14 cellular contexts compared by ENCODE assay signal in the genomic region with DNA sequence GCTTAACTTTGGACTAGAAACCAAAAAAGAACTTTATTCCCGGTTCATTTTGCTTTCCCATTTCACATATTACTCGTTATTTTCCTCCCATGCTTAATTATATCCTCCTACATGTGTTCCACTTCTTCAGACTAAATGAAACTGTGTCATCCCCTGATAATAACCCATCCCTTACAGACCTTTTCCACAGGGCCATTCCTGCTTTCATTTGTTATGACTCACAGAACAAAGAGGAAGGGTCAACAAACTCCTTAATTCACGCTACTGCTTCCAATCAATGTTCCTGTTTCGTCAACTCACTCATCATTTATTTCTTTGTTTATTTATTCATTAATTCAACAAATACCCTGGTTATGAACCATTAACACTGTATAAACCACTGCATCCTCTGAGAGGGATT.
A peak's percentile ranks its signal among the peaks of the same experiment; 100 is the strongest.
DNase-seq lines count a peak whose midpoint lies in the region; ATAC-seq, FAIRE-seq and TF ChIP-seq lines count a peak whose summit lies in the region.
"Had no signal": no experiment of that assay in that cellular context is flagged by ENCODE, and none has a peak within 500 bp of the region (broad histone marks: within the 10 kb centered on the region; RNA-seq: fewer than 3 reads in every experiment).

No MANE protein-coding gene starts in this region.

- CTCF ChIA-PET in PC-9 (lab: Charles Lee): no interaction called here
- CTCF ChIA-PET in A673 (lab: Charles Lee): no interaction called here

- peaks cover 0 to 14% (median 9%) of the 10 kb centered on the region in 3 donors for H3K27me3 Mint-ChIP-seq in immature natural killer cell (ENCODE audit: low read depth in 3 of 3)

- H3K4me2 ChIP-seq in PC-9: no peak overlapping the region

- no peaks in the 10 kb centered on the region for H3K9me3 Mint-ChIP-seq in immature natural killer cell

- peak overlapping the region in 5 of 6 donors; percentile 27 to 87 (median 61) for H3K27ac Mint-ChIP-seq in immature natural killer cell

- no peaks in the 10 kb centered on the region for H3K9me2 ChIP-seq in PC-9 (ENCODE audit: insufficient read depth)

- ATAC-seq in HG03025 (IDR thresholded peaks at IDR 0.05; ENCODE audit: low FRiP score, unreplicated experiment): no peak

- H3K36me3 ChIP-seq in PC-9 (ENCODE audit: low read depth): no peaks in the 10 kb centered on the region
- peaks cover 0 to 78% (median 10%) of the 10 kb centered on the region in 6 donors for H3K36me3 ChIP-seq in spleen
- peaks cover 39% of the 10 kb centered on the region for H3K36me3 ChIP-seq in A673 (ENCODE audit: insufficient read depth, low read length, poor library complexity, severe bottlenecking)
- H3K36me3 ChIP-seq: cardiac muscle cell had no signal

- WGBS in spleen, 5 donors: 79 to 91% (median 81%) methylated on average over 4 of the region's 4 CpGs

- no peaks in the 10 kb centered on the region for H4K20me1 ChIP-seq in PC-9 (ENCODE audit: insufficient read depth)

- peaks cover 9% of the 10 kb centered on the region; the same call in 1 of the 2 replicates for H3F3A ChIP-seq in PC-9 (ENCODE audit: insufficient read depth, low read depth)

- peak; percentile 33 for FAIRE-seq in GM19239 (lab: Jason Lieb, UNC)
- FAIRE-seq: H1 had no signal

- BruUV-seq in PC-9 (replicated peaks; lab: Mats Ljungman, UMichigan): no TSS peak
- BruUV-seq in A673 (replicated peaks; lab: Mats Ljungman, UMichigan): no TSS peak

- TF ChIP-seq CTCF in PC-9 (conservative IDR thresholded peaks at IDR 0.05): no peak
- no peak for TF ChIP-seq CTCF in spleen (IDR thresholded peaks at IDR 0.05 in 8 of 11, conservative IDR thresholded peaks at IDR 0.05 in 3 of 11)
- no peak for TF ChIP-seq CTCF in A673 (conservative IDR thresholded peaks at IDR 0.05; ENCODE audit: low read depth, low read length)

- H3K4me3 ChIP-seq in PC-9: no peak overlapping the region
- no peak overlapping the region for H3K4me3 ChIP-seq in spleen
- no peak overlapping the region for H3K4me3 ChIP-seq in A673 (ENCODE audit: low read depth, low read length, poor library complexity, severe bottlenecking)
- H3K4me3 ChIP-seq: cardiac muscle cell, left ventricle myocardium inferior, tibial nerve had no signal

- intact Hi-C loops in PC-9 (cut with micrococcal nuclease; ENCODE audit: unreplicated experiment): no loop called here
- intact Hi-C loops in spleen (cut with DNase I; ENCODE audit: low total_unique reads): no loop called here
- intact Hi-C loops in A673 (cut with micrococcal nuclease; ENCODE audit: unreplicated experiment): no loop called here

- POLR2A ChIA-PET in PC-9 (lab: Charles Lee; ENCODE audit: unreplicated experiment) (no interaction called here), A673 (lab: Charles Lee; ENCODE audit: low non-redundant PET) (no interaction called here)

- H3K27me3 ChIP-seq in PC-9 (ENCODE audit: insufficient read depth, low read depth) (no peaks in the 10 kb centered on the region), spleen (replicated peaks in 1 of 7) (no peaks in the 10 kb centered on the region), A673 (replicated peaks; ENCODE audit: insufficient read depth, low read depth, low read length, poor library complexity) (no peaks in the 10 kb centered on the region)
- H3K27me3 ChIP-seq: cardiac muscle cell, tibial nerve had no signal

- H3K9me3 ChIP-seq in PC-9 (ENCODE audit: insufficient read depth, low read depth) (0 out of 2 replicates have a peak, but pooled peaks cover 9% of the 10 kb centered on the region), spleen (no peaks in the 10 kb centered on the region), A673 (ENCODE audit: low read depth, low read length, poor library complexity, severe bottlenecking) (no peaks in the 10 kb centered on the region)
- H3K9me3 ChIP-seq: left ventricle myocardium inferior, tibial nerve had no signal

- H2AFZ ChIP-seq in PC-9: no peak overlapping the region

- H3K27ac ChIP-seq in PC-9 (peak overlapping the region; percentile 67; the same call in 1 of the 2 replicates), spleen (peak overlapping the region in 6 of 8 donors; percentile 57 to 86 (median 80)), A673 (ENCODE audit: low read depth, low read length, poor library complexity, severe bottlenecking) (no peak overlapping the region)
- H3K27ac ChIP-seq: cardiac muscle cell had no signal

- peaks cover 44 to 66% of the 10 kb centered on the region in 2 donors for H3K4me1 Mint-ChIP-seq in immature natural killer cell

- DNase-seq in GM19239 (ENCODE audit: insufficient read length, low spot score): no peak
- no peak for DNase-seq in PC-9
- no peak for DNase-seq in immature natural killer cell
- no peak for DNase-seq in spleen
- no peak for DNase-seq in A673 (ENCODE audit: low spot score)
- DNase-seq in GF-D8 (lab: John Stamatoyannopoulos, UW): no peak
- DNase-seq: left ventricle myocardium inferior, NCI-H1436, NCI-H526 treated with DMSO at 0.1 percent for 48 hours, occipital lobe had no signal

- peaks cover 13 to 33% (median 21%) of the 10 kb centered on the region in 3 donors for H3K36me3 Mint-ChIP-seq in immature natural killer cell

- H3K4me1 ChIP-seq in PC-9 (replicated peaks; ENCODE audit: insufficient read depth) (peaks cover 13% of the 10 kb centered on the region), spleen (peaks cover 6 to 45% (median 27%) of the 10 kb centered on the region in 6 donors), A673 (ENCODE audit: insufficient read depth, low read length, poor library complexity, severe bottlenecking) (peaks cover 4% of the 10 kb centered on the region)

- no peak for TF ChIP-seq POLR2A in spleen (IDR thresholded peaks at IDR 0.05)

- H3K4me3 Mint-ChIP-seq in immature natural killer cell: peak overlapping the region in 2 of 5 donors; percentile 8 to 14

- no peaks in the 10 kb centered on the region for H3K79me2 ChIP-seq in PC-9 (ENCODE audit: low read depth)
